In genomic region chr2:153557211-153557610, GRCh38 we compare ENCODE assay signal across 23 cellular contexts.
"Had no signal": no experiment of that assay in that cellular context is flagged by ENCODE, and none has a peak within 500 bp of the region (broad histone marks: within the 10 kb centered on the region; RNA-seq: fewer than 3 reads in every experiment).

No MANE protein-coding gene starts in this region.

- H3K36me3 ChIP-seq: colonic mucosa, lower lobe of right lung, right lobe of liver, uterus had no signal

- H3K4me1 Mint-ChIP-seq: brain; central memory CD8-positive, alpha-beta T cell; naive B cell; neural crest cell; stimulated activated naive B cell treated with anti-CD40 and anti-IgM and Interleukin-4, amounts not matched to agents 10 μg/mL and 1 μg/mL and 100 μg/mL, for 72 hours had no signal

- H3K4me1 ChIP-seq: colonic mucosa, lower lobe of right lung, right lobe of liver, uterus had no signal

- DNase-seq: activated CD4-positive, alpha-beta T cell treated with anti-CD3 and anti-CD28 coated beads for 1 hour; activated CD4-positive, alpha-beta T cell treated with anti-CD3 and anti-CD28 coated beads, Interleukin-2, amount 50 U/mL, for 1 hour; activated T-cell treated with anti-CD3 and anti-CD28 coated beads, Interleukin-2, amount 50 U/mL, for 1 hour; aorta; colonic mucosa; dorsolateral prefrontal cortex; effector memory CD8-positive, alpha-beta T cell; kidney; lower lobe of right lung; naive B cell; occipital lobe; right lobe of liver; stimulated activated CD4-positive, alpha-beta T cell treated with anti-CD3 and anti-CD28 coated beads, Interleukin-2, amount 100 ng/mL, for 24 hours; stimulated activated naive B cell treated with anti-CD40 and anti-IgM and Interleukin-4, amounts not matched to agents 10 μg/mL and 1 μg/mL and 100 μg/mL, for 72 hours; uterus had no signal

- H3K27ac ChIP-seq: colonic mucosa, dorsolateral prefrontal cortex, lower lobe of right lung, right lobe of liver, skin epidermis, uterus, VCaP had no signal

- H3K27me3 ChIP-seq: colonic mucosa, dorsolateral prefrontal cortex, right lobe of liver, uterus had no signal

- H3K27ac Mint-ChIP-seq: activated naive CD4-positive, alpha-beta T cell treated with anti-CD3 and anti-CD28 coated beads, Interleukin-2, amount 50 U/mL, for 72 hours; brain; effector memory CD8-positive, alpha-beta T cell; naive B cell; stimulated activated naive B cell treated with anti-CD40 and anti-IgM and Interleukin-4, amounts not matched to agents 10 μg/mL and 1 μg/mL and 100 μg/mL, for 72 hours; T-helper 2 cell treated with Interferon-gamma antibody and Interleukin-4, amounts not matched to agents 5 μg/mL and 100 μg/mL, for 36 hours had no signal

- H3K9me3 Mint-ChIP-seq: activated naive CD4-positive, alpha-beta T cell treated with anti-CD3 and anti-CD28 coated beads, Interleukin-2, amount 50 U/mL, for 72 hours; brain; central memory CD8-positive, alpha-beta T cell; naive B cell; neural crest cell; T-helper 2 cell treated with Interferon-gamma antibody and Interleukin-4, amounts not matched to agents 5 μg/mL and 100 μg/mL, for 36 hours had no signal

- ATAC-seq: activated naive CD4-positive, alpha-beta T cell treated with anti-CD3 and anti-CD28 coated beads, Interleukin-2, amount 50 U/mL, for 72 hours; effector memory CD8-positive, alpha-beta T cell; left lobe of liver; lower lobe of right lung; right lobe of liver; stimulated activated naive B cell treated with anti-CD40 and anti-IgM and Interleukin-4, amounts not matched to agents 10 μg/mL and 1 μg/mL and 100 μg/mL, for 72 hours had no signal

- H3K4me3 Mint-ChIP-seq: brain; central memory CD8-positive, alpha-beta T cell; effector memory CD8-positive, alpha-beta T cell; naive B cell; neural crest cell; stimulated activated naive B cell treated with anti-CD40 and anti-IgM and Interleukin-4, amounts not matched to agents 10 μg/mL and 1 μg/mL and 100 μg/mL, for 72 hours; T-helper 2 cell treated with Interferon-gamma antibody and Interleukin-4, amounts not matched to agents 5 μg/mL and 100 μg/mL, for 36 hours had no signal

- H3K4me3 ChIP-seq: colonic mucosa, dorsolateral prefrontal cortex, lower lobe of right lung, right lobe of liver, skin epidermis, uterus had no signal

- H3K9me3 ChIP-seq: colonic mucosa, lower lobe of right lung, right lobe of liver, uterus had no signal

- H3K36me3 Mint-ChIP-seq: activated naive CD4-positive, alpha-beta T cell treated with anti-CD3 and anti-CD28 coated beads, Interleukin-2, amount 50 U/mL, for 72 hours; brain; naive B cell; stimulated activated naive B cell treated with anti-CD40 and anti-IgM and Interleukin-4, amounts not matched to agents 10 μg/mL and 1 μg/mL and 100 μg/mL, for 72 hours had no signal

- H3K27me3 Mint-ChIP-seq: central memory CD8-positive, alpha-beta T cell; effector memory CD8-positive, alpha-beta T cell; naive B cell; stimulated activated naive B cell treated with anti-CD40 and anti-IgM and Interleukin-4, amounts not matched to agents 10 μg/mL and 1 μg/mL and 100 μg/mL, for 72 hours had no signal
